In the genomic region with DNA sequence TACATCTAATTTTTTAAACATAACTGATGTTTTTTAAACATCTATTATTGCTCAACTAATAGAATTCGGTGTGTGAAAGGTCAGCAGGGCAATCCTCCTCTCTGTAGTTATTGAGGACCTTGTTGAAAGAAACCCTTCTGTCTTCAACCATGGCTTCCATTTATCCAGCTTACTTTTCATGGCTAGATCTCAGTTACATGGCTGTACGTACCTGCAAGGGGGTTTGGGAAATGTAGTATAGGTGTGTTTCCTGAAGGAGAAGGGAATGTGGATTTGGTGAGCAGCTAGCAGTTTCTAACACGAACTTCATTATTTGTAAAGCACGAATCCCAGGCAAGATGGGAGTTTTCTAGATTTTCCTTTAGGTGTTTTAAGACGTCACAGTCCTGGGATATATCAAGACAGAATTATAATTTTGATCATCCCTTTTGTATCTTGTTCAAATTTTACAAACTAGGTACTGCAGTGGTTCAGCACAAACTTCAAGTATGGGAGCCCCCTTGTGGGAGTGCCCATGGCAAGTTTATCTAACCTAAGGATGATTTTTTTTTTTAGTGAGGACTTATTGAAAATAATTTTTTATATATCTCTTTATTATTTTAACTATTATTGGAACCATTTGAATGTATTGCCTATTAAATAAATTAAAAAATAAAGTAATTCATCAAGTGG, we compare ENCODE assay signal across 14 cellular contexts. TPM values are rescaled to one million over a fixed set of nuclear protein-coding genes. Genes with fewer than 3 reads are reported as not detected.
DNase-seq lines count a peak whose midpoint lies in the region; ATAC-seq, FAIRE-seq and TF ChIP-seq lines count a peak whose summit lies in the region.
"Had no signal": no experiment of that assay in that cellular context is flagged by ENCODE, and none has a peak within 500 bp of the region (broad histone marks: within the 10 kb centered on the region; RNA-seq: fewer than 3 reads in every experiment).

No MANE protein-coding gene starts in this region.

- no peaks in the 10 kb centered on the region for H3K36me3 Mint-ChIP-seq in stimulated activated effector memory CD8-positive, alpha-beta T cell treated with anti-CD3 and anti-CD28 coated beads, Interleukin-12 subunit alpha, Interleukin-12 subunit beta, amount 100 ng/mL, for 72 hours
- H3K36me3 Mint-ChIP-seq: CD8-positive, alpha-beta T cell had no signal

- DNase-seq in AG09319 (ENCODE audit: extremely low read depth, low read depth): no peak
- DNase-seq in HT1080 (ENCODE audit: low read depth): peak; percentile 3
- DNase-seq in foreskin fibroblast: peak in 1 of 2 donors; percentile 36
- DNase-seq in stimulated activated effector memory CD8-positive, alpha-beta T cell treated with anti-CD3 and anti-CD28 coated beads, Interleukin-12 subunit alpha, Interleukin-12 subunit beta, amount 100 ng/mL, for 72 hours (ENCODE audit: low spot score in 2 of 2): no peak
- no peak for DNase-seq in MV-4-11 (lab: John Stamatoyannopoulos, UW)
- DNase-seq: adrenal gland; CD8-positive, alpha-beta T cell; NCI-H2029 treated with DMSO at 0.1 percent for 48 hours; stimulated activated CD4-positive, alpha-beta T cell treated with anti-CD3 and anti-CD28 coated beads, Interleukin-2, amount 100 ng/mL, for 48 hours; stimulated activated naive CD8-positive, alpha-beta T cell treated with anti-CD3 and anti-CD28 coated beads, Interleukin-15, Interleukin-2, amounts not matched to agents 100 U/mL and 50 U/mL, for 24 hours had no signal

- H3K4me1 Mint-ChIP-seq in stimulated activated effector memory CD8-positive, alpha-beta T cell treated with anti-CD3 and anti-CD28 coated beads, Interleukin-12 subunit alpha, Interleukin-12 subunit beta, amount 100 ng/mL, for 72 hours: no peaks in the 10 kb centered on the region

- H3K4me3 Mint-ChIP-seq in stimulated activated effector memory CD8-positive, alpha-beta T cell treated with anti-CD3 and anti-CD28 coated beads, Interleukin-12 subunit alpha, Interleukin-12 subunit beta, amount 100 ng/mL, for 72 hours: no peak overlapping the region
- H3K4me3 Mint-ChIP-seq: CD8-positive, alpha-beta T cell; mesothelial cell of epicardium had no signal

- H3K9me3 Mint-ChIP-seq in stimulated activated effector memory CD8-positive, alpha-beta T cell treated with anti-CD3 and anti-CD28 coated beads, Interleukin-12 subunit alpha, Interleukin-12 subunit beta, amount 100 ng/mL, for 72 hours: no peaks in the 10 kb centered on the region
- H3K9me3 Mint-ChIP-seq: CD8-positive, alpha-beta T cell had no signal

- H3K4me3 ChIP-seq in foreskin fibroblast (ENCODE audit: low read depth in 1 of 2, low read length in 2 of 2): no peak overlapping the region
- H3K4me3 ChIP-seq: adrenal gland had no signal

- FAIRE-seq in TTC549 (lab: Jason Lieb, UNC): peak; percentile 49

- peak; percentile 12 for TF ChIP-seq CTCF in AG09319 (IDR thresholded peaks at IDR 0.05; ENCODE audit: low read depth, low read length)
- peak; percentile 22 for TF ChIP-seq CTCF in foreskin fibroblast (IDR thresholded peaks at IDR 0.05; ENCODE audit: low read depth, low read length)

- no peak overlapping the region for H3K27ac Mint-ChIP-seq in stimulated activated effector memory CD8-positive, alpha-beta T cell treated with anti-CD3 and anti-CD28 coated beads, Interleukin-12 subunit alpha, Interleukin-12 subunit beta, amount 100 ng/mL, for 72 hours
- H3K27ac Mint-ChIP-seq: CD8-positive, alpha-beta T cell had no signal

- no peak for ATAC-seq in stimulated activated effector memory CD8-positive, alpha-beta T cell treated with anti-CD3 and anti-CD28 coated beads, Interleukin-12 subunit alpha, Interleukin-12 subunit beta, amount 100 ng/mL, for 72 hours
- no peak for ATAC-seq in activated CD4-positive, CD25-positive, alpha-beta regulatory T cell treated with anti-CD3 and anti-CD28 coated beads, Interleukin-2, amount 50 U/mL, for 24 hours
- ATAC-seq in HG03139 (IDR thresholded peaks at IDR 0.05; ENCODE audit: unreplicated experiment): no peak
- ATAC-seq: CD8-positive, alpha-beta T cell; stimulated activated naive CD8-positive, alpha-beta T cell treated with anti-CD3 and anti-CD28 coated beads, Interleukin-15, Interleukin-2, amounts not matched to agents 100 U/mL and 50 U/mL, for 24 hours had no signal

RNA-seq across cellular contexts. Expression of gene FBXL2, which starts 41.6 kb away (rescaled TPM):
- 5.9 and 7.1 TPM in 2 replicates for total RNA-seq in HT1080 (2014; rRNA removed; shearing (Covaris generic))
- 10.1 and 12.6 TPM in 2 replicates for polyA plus RNA-seq in HT1080 (2015; cell fraction: cytosol; rRNA removed)
- polyA plus RNA-seq in HT1080 (2015; cell fraction: nucleus; rRNA removed): 28.7 and 32.0 TPM in 2 replicates
- total RNA-seq: CD8-positive, alpha-beta T cell had no signal
